1 cellular context compared by ENCODE assay signal in genomic region chr7:12518920-12519681, GRCh38.
TF ChIP-seq lines count a peak whose summit lies in the region.

No MANE protein-coding gene starts in this region.

TF ChIP-seq in GM23338, 12 proteins besides CTCF, POLR2A, EP300 and RAD21:
- TF ChIP-seq, protein P1, sequence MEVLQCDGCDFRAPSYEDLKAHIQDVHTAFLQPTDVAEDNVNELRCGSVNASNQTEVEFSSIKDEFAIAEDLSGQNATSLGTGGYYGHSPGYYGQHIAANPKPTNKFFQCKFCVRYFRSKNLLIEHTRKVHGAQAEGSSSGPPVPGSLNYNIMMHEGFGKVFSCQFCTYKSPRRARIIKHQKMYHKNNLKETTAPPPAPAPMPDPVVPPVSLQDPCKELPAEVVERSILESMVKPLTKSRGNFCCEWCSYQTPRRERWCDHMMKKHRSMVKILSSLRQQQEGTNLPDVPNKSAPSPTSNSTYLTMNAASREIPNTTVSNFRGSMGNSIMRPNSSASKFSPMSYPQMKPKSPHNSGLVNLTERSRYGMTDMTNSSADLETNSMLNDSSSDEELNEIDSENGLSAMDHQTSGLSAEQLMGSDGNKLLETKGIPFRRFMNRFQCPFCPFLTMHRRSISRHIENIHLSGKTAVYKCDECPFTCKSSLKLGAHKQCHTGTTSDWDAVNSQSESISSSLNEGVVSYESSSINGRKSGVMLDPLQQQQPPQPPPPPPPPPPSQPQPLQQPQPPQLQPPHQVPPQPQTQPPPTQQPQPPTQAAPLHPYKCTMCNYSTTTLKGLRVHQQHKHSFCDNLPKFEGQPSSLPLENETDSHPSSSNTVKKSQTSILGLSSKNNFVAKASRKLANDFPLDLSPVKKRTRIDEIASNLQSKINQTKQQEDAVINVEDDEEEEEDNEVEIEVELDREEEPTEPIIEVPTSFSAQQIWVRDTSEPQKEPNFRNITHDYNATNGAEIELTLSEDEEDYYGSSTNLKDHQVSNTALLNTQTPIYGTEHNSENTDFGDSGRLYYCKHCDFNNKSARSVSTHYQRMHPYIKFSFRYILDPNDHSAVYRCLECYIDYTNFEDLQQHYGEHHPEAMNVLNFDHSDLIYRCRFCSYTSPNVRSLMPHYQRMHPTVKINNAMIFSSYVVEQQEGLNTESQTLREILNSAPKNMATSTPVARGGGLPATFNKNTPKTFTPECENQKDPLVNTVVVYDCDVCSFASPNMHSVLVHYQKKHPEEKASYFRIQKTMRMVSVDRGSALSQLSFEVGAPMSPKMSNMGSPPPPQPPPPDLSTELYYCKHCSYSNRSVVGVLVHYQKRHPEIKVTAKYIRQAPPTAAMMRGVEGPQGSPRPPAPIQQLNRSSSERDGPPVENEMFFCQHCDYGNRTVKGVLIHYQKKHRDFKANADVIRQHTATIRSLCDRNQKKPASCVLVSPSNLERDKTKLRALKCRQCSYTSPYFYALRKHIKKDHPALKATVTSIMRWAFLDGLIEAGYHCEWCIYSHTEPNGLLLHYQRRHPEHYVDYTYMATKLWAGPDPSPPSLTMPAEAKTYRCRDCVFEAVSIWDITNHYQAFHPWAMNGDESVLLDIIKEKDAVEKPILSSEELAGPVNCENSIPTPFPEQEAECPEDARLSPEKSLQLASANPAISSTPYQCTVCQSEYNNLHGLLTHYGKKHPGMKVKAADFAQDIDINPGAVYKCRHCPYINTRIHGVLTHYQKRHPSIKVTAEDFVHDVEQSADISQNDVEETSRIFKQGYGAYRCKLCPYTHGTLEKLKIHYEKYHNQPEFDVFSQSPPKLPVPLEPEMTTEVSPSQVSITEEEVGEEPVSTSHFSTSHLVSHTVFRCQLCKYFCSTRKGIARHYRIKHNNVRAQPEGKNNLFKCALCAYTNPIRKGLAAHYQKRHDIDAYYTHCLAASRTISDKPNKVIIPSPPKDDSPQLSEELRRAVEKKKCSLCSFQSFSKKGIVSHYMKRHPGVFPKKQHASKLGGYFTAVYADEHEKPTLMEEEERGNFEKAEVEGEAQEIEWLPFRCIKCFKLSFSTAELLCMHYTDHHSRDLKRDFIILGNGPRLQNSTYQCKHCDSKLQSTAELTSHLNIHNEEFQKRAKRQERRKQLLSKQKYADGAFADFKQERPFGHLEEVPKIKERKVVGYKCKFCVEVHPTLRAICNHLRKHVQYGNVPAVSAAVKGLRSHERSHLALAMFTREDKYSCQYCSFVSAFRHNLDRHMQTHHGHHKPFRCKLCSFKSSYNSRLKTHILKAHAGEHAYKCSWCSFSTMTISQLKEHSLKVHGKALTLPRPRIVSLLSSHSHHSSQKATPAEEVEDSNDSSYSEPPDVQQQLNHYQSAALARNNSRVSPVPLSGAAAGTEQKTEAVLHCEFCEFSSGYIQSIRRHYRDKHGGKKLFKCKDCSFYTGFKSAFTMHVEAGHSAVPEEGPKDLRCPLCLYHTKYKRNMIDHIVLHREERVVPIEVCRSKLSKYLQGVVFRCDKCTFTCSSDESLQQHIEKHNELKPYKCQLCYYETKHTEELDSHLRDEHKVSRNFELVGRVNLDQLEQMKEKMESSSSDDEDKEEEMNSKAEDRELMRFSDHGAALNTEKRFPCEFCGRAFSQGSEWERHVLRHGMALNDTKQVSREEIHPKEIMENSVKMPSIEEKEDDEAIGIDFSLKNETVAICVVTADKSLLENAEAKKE (CRISPR knock-in tag; IDR thresholded peaks at IDR 0.05), result peak; percentile 15; the same call in 1 of the 2 replicates
- TF ChIP-seq ZNF331 (CRISPR knock-in tag; IDR thresholded peaks at IDR 0.05; ENCODE audit: low read depth), result no peak
TF ChIP-seq in GM23338: peak in this region for 1.
